Comparison of ENCODE assay signal across 8 cellular contexts in genomic region chr12:6470375-6471163, GRCh38.
DNase-seq lines count a peak whose midpoint lies in the region; ATAC-seq lines count a peak whose summit lies in the region.

Gene VAMP1 (minus strand): TSS chr12:6470677. CDS start chr12:6470531, 146 bp downstream.

- DNase-seq in AG08396 (ENCODE audit: low spot score) (peak; percentile 98), NCI-H345 treated with DMSO at 0.1 percent for 48 hours (lab: John Stamatoyannopoulos, UW; ENCODE audit: unreplicated experiment) (peak; percentile 85), iris pigment epithelial cell (ENCODE audit: low read depth) (peak; percentile 97)
- DNase-seq in activated CD4-positive, CD25-positive, alpha-beta regulatory T cell (lab: John Stamatoyannopoulos, UW), result peak; percentile 90 to 97 (median 94)
- peak; percentile 94 for DNase-seq in central memory CD4-positive, alpha-beta T cell
- DNase-seq in stimulated activated CD4-positive, alpha-beta T cell treated with anti-CD3 and anti-CD28 coated beads, Interleukin-12 subunit alpha, Interleukin-12 subunit beta, amount 100 ng/mL, for 4 hours, result peak; percentile 96

- ATAC-seq in GM19023 (IDR thresholded peaks at IDR 0.05; ENCODE audit: unreplicated experiment), result peak; percentile 91
- ATAC-seq in HG03280 (IDR thresholded peaks at IDR 0.05; ENCODE audit: unreplicated experiment), result peak; percentile 86

Comparison
In these comparisons a context has a peak if more than half of its experiments do, and no peak if none do; other contexts are left out.
1. Peak in every context shown above with its lines: DNase-seq and ATAC-seq.